In the genomic region with DNA sequence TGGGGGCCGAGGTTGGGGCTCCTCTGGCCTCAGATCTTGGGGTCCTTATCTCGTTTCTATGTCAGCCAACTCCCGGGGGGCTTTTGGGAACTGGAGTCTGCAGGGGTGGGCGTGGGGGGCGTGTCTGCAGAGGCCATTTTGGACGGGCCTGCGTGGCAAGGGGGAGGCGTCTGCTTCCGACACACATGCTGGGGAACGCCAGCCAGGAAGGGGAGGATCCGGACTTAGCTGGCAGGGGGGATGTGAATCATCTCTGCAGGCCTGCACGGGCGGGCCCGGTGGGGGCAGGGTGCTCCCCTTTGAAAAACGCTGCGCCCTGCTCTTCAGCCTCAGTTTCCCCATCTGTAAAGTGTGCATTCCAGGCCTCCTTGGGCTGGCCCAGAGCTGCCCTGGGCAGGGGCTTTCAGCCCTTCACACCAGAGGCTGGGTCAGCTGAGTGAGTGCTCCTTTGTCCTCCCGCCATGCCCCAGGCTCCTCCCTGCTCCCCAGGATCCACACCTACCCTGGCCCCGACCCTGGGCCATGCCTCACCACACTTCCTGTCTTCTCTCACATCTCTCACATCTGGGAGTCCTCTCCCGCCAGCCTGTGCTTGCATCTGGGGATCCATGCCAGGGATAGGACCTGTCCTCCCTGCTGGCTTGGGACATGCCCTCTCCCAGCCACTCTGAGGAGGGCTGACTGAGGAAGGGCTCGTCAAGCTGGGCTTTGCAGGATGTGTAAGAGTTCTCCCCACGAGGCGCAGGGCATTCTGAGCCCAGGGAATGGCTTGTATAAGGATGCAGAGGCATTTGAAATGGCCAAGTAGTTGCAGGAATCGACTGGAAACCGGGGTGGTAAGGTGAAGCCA, we compare ENCODE assay signal across 9 cellular contexts. TPM values are rescaled to one million over a fixed set of nuclear protein-coding genes. Genes with fewer than 3 reads are reported as not detected.
A peak's percentile ranks its signal among the peaks of the same experiment; 100 is the strongest.
DNase-seq lines count a peak whose midpoint lies in the region; ATAC-seq and TF ChIP-seq lines count a peak whose summit lies in the region.
"Had no signal": no experiment of that assay in that cellular context is flagged by ENCODE, and none has a peak within 500 bp of the region (broad histone marks: within the 10 kb centered on the region; RNA-seq: fewer than 3 reads in every experiment).

No MANE protein-coding gene starts in this region.

- DNase-seq in COLO829 (ENCODE audit: low spot score) = peak; percentile 84
- peak; percentile 51 for DNase-seq in activated CD4-positive, CD25-positive, alpha-beta regulatory T cell treated with anti-CD3 and anti-CD28 coated beads, Interleukin-2, amount 50 U/mL, for 72 hours
- DNase-seq in choroid plexus epithelial cell (ENCODE audit: low read depth) = peak; percentile 96
- peak; percentile 46 to 52 (median 51) for DNase-seq in stimulated activated CD4-positive, alpha-beta T cell treated with anti-CD3 and anti-CD28 coated beads, TNF-alpha, amount 100 ng/mL, for 4 hours (ENCODE audit: low read depth in 3 of 3)
- DNase-seq in G401 (ENCODE audit: low spot score) = no peak

- H3K4me3 ChIP-seq in HUES64 (ENCODE audit: low read length) = peak overlapping the region; percentile 75
- H3K4me3 ChIP-seq in choroid plexus epithelial cell (ENCODE audit: low read depth, low read length) = peak overlapping the region; percentile 66
- H3K4me3 ChIP-seq in liver (ENCODE audit: low read depth in 1 of 3, low read length in 3 of 3) = peak overlapping the region in 1 of 3 donors; percentile 51

- H3K9me3 ChIP-seq in HUES64 (ENCODE audit: insufficient read depth, low read depth, low read length) (no peaks in the 10 kb centered on the region), liver (ENCODE audit: control insufficient read depth in 4 of 4, low read length in 3 of 4) (no peaks in the 10 kb centered on the region)

- 20% methylated on average over 24 of the region's 24 CpGs for WGBS in HUES64
- 28% methylated on average over 24 of the region's 24 CpGs for WGBS in liver

- H3K4me1 ChIP-seq in HUES64 (ENCODE audit: insufficient read depth, low read length) = peaks cover 39% of the 10 kb centered on the region
- peaks cover 7 to 35% (median 15%) of the 10 kb centered on the region in 4 donors for H3K4me1 ChIP-seq in liver (ENCODE audit: control insufficient read depth in 4 of 4, insufficient read depth in 4 of 4, low read length in 3 of 4)

- ATAC-seq in GM21619 (IDR thresholded peaks at IDR 0.05; ENCODE audit: unreplicated experiment) = no peak

- peaks cover 12% of the 10 kb centered on the region; the same call in 1 of the 2 replicates for H3K36me3 ChIP-seq in HUES64 (ENCODE audit: insufficient read depth, low read length)
- H3K36me3 ChIP-seq in liver (ENCODE audit: control insufficient read depth in 4 of 4, insufficient read depth in 3 of 4, low read depth in 1 of 4, low read length in 3 of 4) = no peaks in the 10 kb centered on the region

- peaks cover 12% of the 10 kb centered on the region for H3K27me3 ChIP-seq in HUES64 (ENCODE audit: insufficient read depth, low read length)
- H3K27me3 ChIP-seq in liver (ENCODE audit: control insufficient read depth in 4 of 4, insufficient read depth in 4 of 4, low read length in 3 of 4) = peaks cover 0 to 2% (median 0%) of the 10 kb centered on the region in 4 donors

- TF ChIP-seq RAD21 in liver (IDR thresholded peaks at IDR 0.05) = no peak

- in situ Hi-C loops in G401 (cut with HindIII; ENCODE audit: low sequenced_read_pairs) = loop anchor here (5.0 kb wide), 1 partner anchor 71 kb away; no protein-coding TSS in a partner anchor

- no peak for TF ChIP-seq CTCF in choroid plexus epithelial cell (conservative IDR thresholded peaks at IDR 0.05; ENCODE audit: low read depth, low read length)
- TF ChIP-seq CTCF in liver (IDR thresholded peaks at IDR 0.05; ENCODE audit: low read depth, low read length, missing input control) = no peak

- peak overlapping the region; percentile 57 for H3K9ac ChIP-seq in HUES64 (ENCODE audit: low read depth, low read length)
- no peak overlapping the region for H3K9ac ChIP-seq in liver (ENCODE audit: low read depth in 1 of 2, low read length in 2 of 2)
- H3K9ac ChIP-seq: KMS-11 had no signal

- peak overlapping the region; percentile 65 for H3K27ac ChIP-seq in HUES64 (ENCODE audit: low read depth, low read length)
- peak overlapping the region; percentile 39 to 60 for H3K27ac ChIP-seq in liver (ENCODE audit: low read depth in 1 of 2, low read length in 2 of 2)
- H3K27ac ChIP-seq: KMS-11 had no signal

TF ChIP-seq in liver, 16 proteins besides CTCF, POLR2A, EP300 and RAD21:
- TF ChIP-seq TAF1 (conservative IDR thresholded peaks at IDR 0.05) (no peak), JUND (IDR thresholded peaks at IDR 0.05) (no peak), YY1 (IDR thresholded peaks at IDR 0.05) (peak; percentile 40), GABPA (IDR thresholded peaks at IDR 0.05 in 1 of 2, conservative IDR thresholded peaks at IDR 0.05 in 1 of 2) (no peak)
TF ChIP-seq in liver: peak in this region for 1.

RNA-seq across cellular contexts. Expression of gene FSCN1, which starts 3.7 kb away (rescaled TPM):
- 333 TPM for polyA plus RNA-seq in HUES64 (2013, experiment 1 of 2)
- 347 TPM for polyA plus RNA-seq in HUES64 (2013, experiment 2 of 2)
- total RNA-seq in liver = 10 to 100 TPM; 17.2 to 66.1 TPM
- polyA plus RNA-seq in liver = 10 to 100 TPM in 1 of 2 donors, 1 to 10 TPM in 1; 2.0 to 22.3 TPM
- 118 and 132 TPM in 2 replicates for total RNA-seq in G401 (2014; rRNA removed; shearing (Covaris generic))
